ENCODE assay signal across 1 cellular context in genomic region chr6:157486632-157487031, GRCh38.
TF ChIP-seq lines count a peak whose summit lies in the region.

No MANE protein-coding gene starts in this region.

TF ChIP-seq in HepG2, 621 proteins besides CTCF, POLR2A, EP300 and RAD21 (continued from another document):
- no peak for TF ChIP-seq ZGPAT (CRISPR knock-in tag; IDR thresholded peaks at IDR 0.05)
- no peak for TF ChIP-seq ETS1 (CRISPR knock-in tag; IDR thresholded peaks at IDR 0.05)
- TF ChIP-seq ATM (IDR thresholded peaks at IDR 0.05; ENCODE audit: borderline replicate concordance) = no peak
